ENCODE assay signal across 14 cellular contexts in the genomic region with DNA sequence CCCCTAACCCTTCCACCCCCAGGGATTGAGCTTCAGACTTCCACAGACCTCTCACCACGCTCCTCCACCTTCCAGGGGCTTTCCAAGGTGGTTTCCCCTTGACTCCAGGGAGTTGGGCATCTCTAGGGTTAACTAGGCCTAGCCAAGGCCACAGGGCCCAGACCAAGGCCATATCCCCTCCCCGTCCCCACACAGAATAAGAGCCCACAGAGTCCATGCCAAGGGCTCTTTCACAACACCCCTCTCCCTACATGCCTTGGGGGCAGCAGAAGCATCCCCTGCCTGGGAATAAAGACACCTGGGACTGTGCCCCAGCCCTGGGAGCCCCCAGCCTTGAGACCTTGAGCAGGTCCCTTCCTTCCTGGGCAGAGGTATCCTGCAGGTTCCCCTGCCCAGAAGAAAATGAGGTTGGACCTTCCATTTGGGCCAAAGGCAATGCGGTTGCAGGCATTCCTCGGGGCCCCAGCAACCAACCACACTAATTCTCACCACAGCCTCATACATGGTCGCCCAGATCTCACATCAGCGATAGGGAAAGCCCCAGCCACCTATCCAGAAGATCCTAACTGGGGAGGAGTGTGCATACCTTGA. TPM values are rescaled to one million over a fixed set of nuclear protein-coding genes. Genes with fewer than 3 reads are reported as not detected.
DNase-seq lines count a peak whose midpoint lies in the region; ATAC-seq, FAIRE-seq and TF ChIP-seq lines count a peak whose summit lies in the region.
"Had no signal": no experiment of that assay in that cellular context is flagged by ENCODE, and none has a peak within 500 bp of the region (broad histone marks: within the 10 kb centered on the region; RNA-seq: fewer than 3 reads in every experiment).

No MANE protein-coding gene starts in this region.

- H3K4me1 Mint-ChIP-seq in Calu3 (ENCODE audit: low read depth, unreplicated experiment): no peaks in the 10 kb centered on the region

- H3K36me3 ChIP-seq in KMS-11 (ENCODE audit: insufficient read depth) (no peaks in the 10 kb centered on the region), pancreas (no peaks in the 10 kb centered on the region), BE2C (no peaks in the 10 kb centered on the region), prostate gland (no peaks in the 10 kb centered on the region)
- H3K36me3 ChIP-seq in effector memory CD4-positive, alpha-beta T cell (ENCODE audit: control insufficient read depth, insufficient read depth, low read length): no peaks in the 10 kb centered on the region
- H3K36me3 ChIP-seq: SJSA1 had no signal

- H3K36me3 Mint-ChIP-seq in Calu3 (ENCODE audit: insufficient read depth, unreplicated experiment): peaks cover 10% of the 10 kb centered on the region

- peak overlapping the region; percentile 66 for H3K4me3 Mint-ChIP-seq in Calu3 (ENCODE audit: low read depth, unreplicated experiment)

- CTCF ChIA-PET in Calu3 (lab: Charles Lee): no interaction called here

- peak overlapping the region; percentile 29; the same call in 1 of the 2 replicates for H3K27ac ChIP-seq in KMS-11
- H3K27ac ChIP-seq in effector memory CD4-positive, alpha-beta T cell (ENCODE audit: insufficient read depth, low read length, poor library complexity, severe bottlenecking): peak overlapping the region; percentile 50
- H3K27ac ChIP-seq in pancreas: peak overlapping the region in 3 of 4 donors; percentile 33 to 60 (median 38)
- H3K27ac ChIP-seq in prostate gland: no peak overlapping the region
- H3K27ac ChIP-seq: SJSA1 had no signal

- no peaks in the 10 kb centered on the region for H4K20me1 ChIP-seq in KMS-11 (ENCODE audit: insufficient read depth)

- peaks cover 30% of the 10 kb centered on the region for H3K4me1 ChIP-seq in KMS-11 (ENCODE audit: low read depth, poor library complexity, severe bottlenecking)
- H3K4me1 ChIP-seq in effector memory CD4-positive, alpha-beta T cell (ENCODE audit: control insufficient read depth, insufficient read depth, low read length, poor library complexity, severe bottlenecking): peaks cover 39% of the 10 kb centered on the region
- H3K4me1 ChIP-seq in pancreas: peaks cover 0 to 15% (median 4%) of the 10 kb centered on the region in 3 donors
- no peaks in the 10 kb centered on the region for H3K4me1 ChIP-seq in BE2C
- peaks cover 2% of the 10 kb centered on the region for H3K4me1 ChIP-seq in prostate gland (replicated peaks)

- BruUV-seq in Calu3 (replicated peaks; lab: Mats Ljungman, UMichigan): no TSS peak

- H3K27me3 ChIP-seq in KMS-11 (ENCODE audit: insufficient read depth, low read depth) (peaks cover 9% of the 10 kb centered on the region; the same call in 1 of the 2 replicates), pancreas (no peaks in the 10 kb centered on the region), BE2C (peaks cover 12% of the 10 kb centered on the region), prostate gland (replicated peaks; ENCODE audit: insufficient read depth) (no peaks in the 10 kb centered on the region)
- no peaks in the 10 kb centered on the region for H3K27me3 ChIP-seq in effector memory CD4-positive, alpha-beta T cell (replicated peaks; ENCODE audit: control insufficient read depth, insufficient read depth, low read length, poor library complexity, severe bottlenecking)

- no peaks in the 10 kb centered on the region for H3K9me3 Mint-ChIP-seq in Calu3 (ENCODE audit: low read depth, unreplicated experiment)
- H3K9me3 Mint-ChIP-seq: H9 had no signal

- no peak overlapping the region for H3K9ac ChIP-seq in KMS-11

- H3K27me3 Mint-ChIP-seq in Calu3 (ENCODE audit: unreplicated experiment): peaks cover 45% of the 10 kb centered on the region

- WGBS in pancreas, 2 donors: 33 to 39% methylated on average over 6 of the region's 6 CpGs
- 78% methylated on average over 6 of the region's 6 CpGs for WGBS in prostate gland

- no peak overlapping the region for H3K27ac Mint-ChIP-seq in Calu3 (ENCODE audit: unreplicated experiment)
- H3K27ac Mint-ChIP-seq: H9 had no signal

- H3K4me3 ChIP-seq in KMS-11 (IDR thresholded peaks at IDR 0.05; ENCODE audit: insufficient read depth, low read depth, low read length): no peak overlapping the region
- H3K4me3 ChIP-seq in effector memory CD4-positive, alpha-beta T cell (ENCODE audit: insufficient read depth, low read depth, low read length, poor library complexity, severe bottlenecking): peak overlapping the region; percentile 79
- peak overlapping the region in 3 of 4 donors; percentile 85 to 89 (median 88) for H3K4me3 ChIP-seq in pancreas
- H3K4me3 ChIP-seq in BE2C (ENCODE audit: low read depth, low read length): no peak overlapping the region
- H3K4me3 ChIP-seq in prostate gland: no peak overlapping the region
- H3K4me3 ChIP-seq: SJSA1 had no signal

- TF ChIP-seq POLR2A in prostate gland (IDR thresholded peaks at IDR 0.05): no peak

- FAIRE-seq in pancreas (lab: Jason Lieb, UNC): no peak
- FAIRE-seq: small intestine had no signal

- intact Hi-C loops in Calu3 (cut with micrococcal nuclease; ENCODE audit: unreplicated experiment): no loop called here
- intact Hi-C loops in pancreas (cut with DNase I): no loop called here
- intact Hi-C loops in prostate gland (cut with DNase I): no loop called here

- H2AFZ ChIP-seq in KMS-11 (ENCODE audit: low read depth): no peak overlapping the region

- ATAC-seq in pancreas: peak; percentile 32 to 76 (median 60)
- ATAC-seq in HG03025 (IDR thresholded peaks at IDR 0.05; ENCODE audit: low FRiP score, unreplicated experiment): no peak
- ATAC-seq: left lobe of liver had no signal

- H3K9me3 ChIP-seq in effector memory CD4-positive, alpha-beta T cell (ENCODE audit: control insufficient read depth, low read length): no peaks in the 10 kb centered on the region
- H3K9me3 ChIP-seq in pancreas (no peaks in the 10 kb centered on the region), BE2C (no peaks in the 10 kb centered on the region), prostate gland (no peaks in the 10 kb centered on the region)
- H3K9me3 ChIP-seq: SJSA1 had no signal

- H3K4me2 ChIP-seq in KMS-11: peak overlapping the region; percentile 76

- TF ChIP-seq CTCF in Calu3 (IDR thresholded peaks at IDR 0.05; ENCODE audit: unreplicated experiment) (no peak), KMS-11 (conservative IDR thresholded peaks at IDR 0.05; ENCODE audit: low read depth, low read length) (no peak), pancreas (IDR thresholded peaks at IDR 0.05) (no peak), BE2C (IDR thresholded peaks at IDR 0.05; ENCODE audit: low read depth, low read length) (no peak), prostate gland (IDR thresholded peaks at IDR 0.05) (no peak)

- H3K79me2 ChIP-seq in KMS-11 (ENCODE audit: insufficient read depth, low read depth): no peaks in the 10 kb centered on the region

- DNase-seq in Calu3 (no peak), pancreas (peak in 5 of 6 donors; percentile 48 to 86 (median 76)), BE2C (no peak), NCI-H1092 (lab: John Stamatoyannopoulos, UW) (no peak), prostate gland (ENCODE audit: low spot score) (no peak)
- DNase-seq in effector memory CD4-positive, alpha-beta T cell: no peak
- DNase-seq: foreskin fibroblast, H9, NCI-H446, small intestine had no signal

RNA-seq across cellular contexts. Expression of a gene that starts 1.8 kb away (rescaled TPM):
- total RNA-seq in Calu3 (2022): 7.0 and 7.4 TPM in 2 replicates
- total RNA-seq in pancreas: 10 to 100 TPM; 24.3 to 72.7 (median 31.8) TPM
- polyA plus RNA-seq in pancreas: 10 to 100 TPM; 33.4 to 92.9 TPM
- polyA plus RNA-seq in BE2C (2012; ENCODE audit: insufficient read depth, insufficient read length, low read depth): 18.0 TPM
- 10 to 100 TPM in 1 of 2 donors, 1 to 10 TPM in 1; 1.7 to 14.6 TPM for total RNA-seq in prostate gland

RNA-seq across cellular contexts. Expression of a gene that starts 38.1 kb away (rescaled TPM):
- 58.8 and 80.0 TPM in 2 replicates for total RNA-seq in Calu3 (2022)
- 10 to 100 TPM in 5 of 6 donors, 1 to 10 TPM in 1; 9.3 to 87.7 (median 18.2) TPM for total RNA-seq in pancreas
- polyA plus RNA-seq in pancreas: 10 to 100 TPM; 22.7 to 25.9 TPM
- polyA plus RNA-seq in BE2C (2012; ENCODE audit: insufficient read depth, insufficient read length, low read depth): 387 TPM
- total RNA-seq in prostate gland: 100 to 1,000 TPM; 123 to 189 TPM

Comparison
In these comparisons a context has a peak if more than half of its experiments do, and no peak if none do; other contexts are left out.
1. DNase-seq: peak in pancreas (5 of 6); none in Calu3 (single experiment), effector memory CD4-positive, alpha-beta T cell (0 of 3), BE2C (single experiment), NCI-H1092 (single experiment) and prostate gland (single experiment).
2. H3K27ac ChIP-seq: peak in KMS-11 (single experiment), effector memory CD4-positive, alpha-beta T cell (single experiment) and pancreas (3 of 4); none in prostate gland (0 of 2).
3. H3K4me3 ChIP-seq: peak in effector memory CD4-positive, alpha-beta T cell (single experiment) and pancreas (3 of 4); none in KMS-11 (single experiment), BE2C (single experiment) and prostate gland (0 of 2).